In genomic region chr17:1486802-1487695, GRCh38 we compare ENCODE assay signal across 1 cellular context.
TF ChIP-seq lines count a peak whose summit lies in the region.

No MANE protein-coding gene starts in this region.

TF ChIP-seq in H1, 55 proteins besides CTCF, POLR2A, EP300 and RAD21:
- TF ChIP-seq PHF8 (conservative IDR thresholded peaks at IDR 0.05; ENCODE audit: low read depth, low read length): 0 out of 2 replicates have a peak, but pooled peaks have one; percentile 32
- TF ChIP-seq NANOG (IDR thresholded peaks at IDR 0.05; ENCODE audit: insufficient read depth, low read depth, low read length, poor library complexity, severe bottlenecking): no peak
